In the genomic region with DNA sequence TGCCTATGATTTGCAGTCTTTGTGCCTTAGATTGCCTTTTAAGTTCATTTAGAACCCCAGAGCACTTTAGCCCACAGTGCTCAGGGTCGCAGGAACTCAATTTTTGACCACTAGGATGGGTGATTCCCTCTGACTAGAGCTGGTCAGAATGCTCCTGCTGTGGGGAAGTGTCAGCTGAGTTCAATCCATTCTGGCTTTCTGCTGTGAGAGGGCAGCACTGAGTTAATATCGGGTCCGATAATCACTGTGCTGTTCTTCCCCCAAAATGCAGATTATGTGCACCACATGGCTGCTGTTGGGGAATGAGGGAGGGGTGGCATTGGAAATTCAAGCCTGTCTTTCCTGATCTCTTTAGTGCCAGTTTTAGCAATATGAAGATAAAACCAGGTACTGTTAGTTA, we compare ENCODE assay signal across 2 cellular contexts.
TF ChIP-seq lines count a peak whose summit lies in the region.

No MANE protein-coding gene starts in this region.

TF ChIP-seq in SK-N-SH, 30 proteins besides CTCF, POLR2A, EP300 and RAD21:
- TF ChIP-seq, protein P1, sequence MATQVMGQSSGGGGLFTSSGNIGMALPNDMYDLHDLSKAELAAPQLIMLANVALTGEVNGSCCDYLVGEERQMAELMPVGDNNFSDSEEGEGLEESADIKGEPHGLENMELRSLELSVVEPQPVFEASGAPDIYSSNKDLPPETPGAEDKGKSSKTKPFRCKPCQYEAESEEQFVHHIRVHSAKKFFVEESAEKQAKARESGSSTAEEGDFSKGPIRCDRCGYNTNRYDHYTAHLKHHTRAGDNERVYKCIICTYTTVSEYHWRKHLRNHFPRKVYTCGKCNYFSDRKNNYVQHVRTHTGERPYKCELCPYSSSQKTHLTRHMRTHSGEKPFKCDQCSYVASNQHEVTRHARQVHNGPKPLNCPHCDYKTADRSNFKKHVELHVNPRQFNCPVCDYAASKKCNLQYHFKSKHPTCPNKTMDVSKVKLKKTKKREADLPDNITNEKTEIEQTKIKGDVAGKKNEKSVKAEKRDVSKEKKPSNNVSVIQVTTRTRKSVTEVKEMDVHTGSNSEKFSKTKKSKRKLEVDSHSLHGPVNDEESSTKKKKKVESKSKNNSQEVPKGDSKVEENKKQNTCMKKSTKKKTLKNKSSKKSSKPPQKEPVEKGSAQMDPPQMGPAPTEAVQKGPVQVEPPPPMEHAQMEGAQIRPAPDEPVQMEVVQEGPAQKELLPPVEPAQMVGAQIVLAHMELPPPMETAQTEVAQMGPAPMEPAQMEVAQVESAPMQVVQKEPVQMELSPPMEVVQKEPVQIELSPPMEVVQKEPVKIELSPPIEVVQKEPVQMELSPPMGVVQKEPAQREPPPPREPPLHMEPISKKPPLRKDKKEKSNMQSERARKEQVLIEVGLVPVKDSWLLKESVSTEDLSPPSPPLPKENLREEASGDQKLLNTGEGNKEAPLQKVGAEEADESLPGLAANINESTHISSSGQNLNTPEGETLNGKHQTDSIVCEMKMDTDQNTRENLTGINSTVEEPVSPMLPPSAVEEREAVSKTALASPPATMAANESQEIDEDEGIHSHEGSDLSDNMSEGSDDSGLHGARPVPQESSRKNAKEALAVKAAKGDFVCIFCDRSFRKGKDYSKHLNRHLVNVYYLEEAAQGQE (IDR thresholded peaks at IDR 0.05; ENCODE audit: low read depth, low read length): no peak
- TF ChIP-seq, protein P2, sequence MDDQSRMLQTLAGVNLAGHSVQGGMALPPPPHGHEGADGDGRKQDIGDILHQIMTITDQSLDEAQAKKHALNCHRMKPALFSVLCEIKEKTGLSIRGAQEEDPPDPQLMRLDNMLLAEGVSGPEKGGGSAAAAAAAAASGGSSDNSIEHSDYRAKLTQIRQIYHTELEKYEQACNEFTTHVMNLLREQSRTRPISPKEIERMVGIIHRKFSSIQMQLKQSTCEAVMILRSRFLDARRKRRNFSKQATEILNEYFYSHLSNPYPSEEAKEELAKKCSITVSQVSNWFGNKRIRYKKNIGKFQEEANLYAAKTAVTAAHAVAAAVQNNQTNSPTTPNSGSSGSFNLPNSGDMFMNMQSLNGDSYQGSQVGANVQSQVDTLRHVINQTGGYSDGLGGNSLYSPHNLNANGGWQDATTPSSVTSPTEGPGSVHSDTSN (IDR thresholded peaks at IDR 0.05): no peak
- TF ChIP-seq POLR2AphosphoS5 (IDR thresholded peaks at IDR 0.05; ENCODE audit: low read depth, low read length): no peak
- no peak for TF ChIP-seq GABPA (IDR thresholded peaks at IDR 0.05; ENCODE audit: low read depth)
- TF ChIP-seq USF2 (IDR thresholded peaks at IDR 0.05; ENCODE audit: borderline replicate concordance, low read depth, low read length): no peak
- TF ChIP-seq ELF1 (IDR thresholded peaks at IDR 0.05): no peak
- no peak for TF ChIP-seq RCOR1 (IDR thresholded peaks at IDR 0.05; ENCODE audit: low read length)
- TF ChIP-seq EZH2phosphoT487 (IDR thresholded peaks at IDR 0.05; ENCODE audit: borderline replicate concordance, low read depth): no peak

TF ChIP-seq in SK-N-SH treated with all-trans-retinoic acid at 6 μM for 48 hours, 23 proteins besides CTCF, POLR2A, EP300 and RAD21 (continued from another document):
- no peak for TF ChIP-seq CSRNP3 (CRISPR knock-in tag; IDR thresholded peaks at IDR 0.05)
- no peak for TF ChIP-seq ISL1 (CRISPR knock-in tag; IDR thresholded peaks at IDR 0.05)
- no peak for TF ChIP-seq GLIS3 (CRISPR knock-in tag; IDR thresholded peaks at IDR 0.05)
- no peak for TF ChIP-seq ZNF8 (CRISPR knock-in tag; IDR thresholded peaks at IDR 0.05)
- no peak for TF ChIP-seq SNAI2 (CRISPR knock-in tag; IDR thresholded peaks at IDR 0.05)
- TF ChIP-seq, protein P3, sequence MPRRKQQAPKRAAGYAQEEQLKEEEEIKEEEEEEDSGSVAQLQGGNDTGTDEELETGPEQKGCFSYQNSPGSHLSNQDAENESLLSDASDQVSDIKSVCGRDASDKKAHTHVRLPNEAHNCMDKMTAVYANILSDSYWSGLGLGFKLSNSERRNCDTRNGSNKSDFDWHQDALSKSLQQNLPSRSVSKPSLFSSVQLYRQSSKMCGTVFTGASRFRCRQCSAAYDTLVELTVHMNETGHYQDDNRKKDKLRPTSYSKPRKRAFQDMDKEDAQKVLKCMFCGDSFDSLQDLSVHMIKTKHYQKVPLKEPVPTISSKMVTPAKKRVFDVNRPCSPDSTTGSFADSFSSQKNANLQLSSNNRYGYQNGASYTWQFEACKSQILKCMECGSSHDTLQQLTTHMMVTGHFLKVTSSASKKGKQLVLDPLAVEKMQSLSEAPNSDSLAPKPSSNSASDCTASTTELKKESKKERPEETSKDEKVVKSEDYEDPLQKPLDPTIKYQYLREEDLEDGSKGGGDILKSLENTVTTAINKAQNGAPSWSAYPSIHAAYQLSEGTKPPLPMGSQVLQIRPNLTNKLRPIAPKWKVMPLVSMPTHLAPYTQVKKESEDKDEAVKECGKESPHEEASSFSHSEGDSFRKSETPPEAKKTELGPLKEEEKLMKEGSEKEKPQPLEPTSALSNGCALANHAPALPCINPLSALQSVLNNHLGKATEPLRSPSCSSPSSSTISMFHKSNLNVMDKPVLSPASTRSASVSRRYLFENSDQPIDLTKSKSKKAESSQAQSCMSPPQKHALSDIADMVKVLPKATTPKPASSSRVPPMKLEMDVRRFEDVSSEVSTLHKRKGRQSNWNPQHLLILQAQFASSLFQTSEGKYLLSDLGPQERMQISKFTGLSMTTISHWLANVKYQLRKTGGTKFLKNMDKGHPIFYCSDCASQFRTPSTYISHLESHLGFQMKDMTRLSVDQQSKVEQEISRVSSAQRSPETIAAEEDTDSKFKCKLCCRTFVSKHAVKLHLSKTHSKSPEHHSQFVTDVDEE (CRISPR knock-in tag; IDR thresholded peaks at IDR 0.05): no peak
- TF ChIP-seq, protein P4, sequence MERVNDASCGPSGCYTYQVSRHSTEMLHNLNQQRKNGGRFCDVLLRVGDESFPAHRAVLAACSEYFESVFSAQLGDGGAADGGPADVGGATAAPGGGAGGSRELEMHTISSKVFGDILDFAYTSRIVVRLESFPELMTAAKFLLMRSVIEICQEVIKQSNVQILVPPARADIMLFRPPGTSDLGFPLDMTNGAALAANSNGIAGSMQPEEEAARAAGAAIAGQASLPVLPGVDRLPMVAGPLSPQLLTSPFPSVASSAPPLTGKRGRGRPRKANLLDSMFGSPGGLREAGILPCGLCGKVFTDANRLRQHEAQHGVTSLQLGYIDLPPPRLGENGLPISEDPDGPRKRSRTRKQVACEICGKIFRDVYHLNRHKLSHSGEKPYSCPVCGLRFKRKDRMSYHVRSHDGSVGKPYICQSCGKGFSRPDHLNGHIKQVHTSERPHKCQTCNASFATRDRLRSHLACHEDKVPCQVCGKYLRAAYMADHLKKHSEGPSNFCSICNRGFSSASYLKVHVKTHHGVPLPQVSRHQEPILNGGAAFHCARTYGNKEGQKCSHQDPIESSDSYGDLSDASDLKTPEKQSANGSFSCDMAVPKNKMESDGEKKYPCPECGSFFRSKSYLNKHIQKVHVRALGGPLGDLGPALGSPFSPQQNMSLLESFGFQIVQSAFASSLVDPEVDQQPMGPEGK (CRISPR knock-in tag; IDR thresholded peaks at IDR 0.05; ENCODE audit: borderline replicate concordance): no peak
- TF ChIP-seq ARNTL (CRISPR knock-in tag; IDR thresholded peaks at IDR 0.05; ENCODE audit: borderline replicate concordance, low read depth): no peak
- TF ChIP-seq, protein P5, sequence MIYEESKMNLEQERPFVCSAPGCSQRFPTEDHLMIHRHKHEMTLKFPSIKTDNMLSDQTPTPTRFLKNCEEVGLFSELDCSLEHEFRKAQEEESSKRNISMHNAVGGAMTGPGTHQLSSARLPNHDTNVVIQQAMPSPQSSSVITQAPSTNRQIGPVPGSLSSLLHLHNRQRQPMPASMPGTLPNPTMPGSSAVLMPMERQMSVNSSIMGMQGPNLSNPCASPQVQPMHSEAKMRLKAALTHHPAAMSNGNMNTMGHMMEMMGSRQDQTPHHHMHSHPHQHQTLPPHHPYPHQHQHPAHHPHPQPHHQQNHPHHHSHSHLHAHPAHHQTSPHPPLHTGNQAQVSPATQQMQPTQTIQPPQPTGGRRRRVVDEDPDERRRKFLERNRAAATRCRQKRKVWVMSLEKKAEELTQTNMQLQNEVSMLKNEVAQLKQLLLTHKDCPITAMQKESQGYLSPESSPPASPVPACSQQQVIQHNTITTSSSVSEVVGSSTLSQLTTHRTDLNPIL (CRISPR knock-in tag; IDR thresholded peaks at IDR 0.05; ENCODE audit: low read depth): no peak
- no peak for TF ChIP-seq ZC3H10 (CRISPR knock-in tag; IDR thresholded peaks at IDR 0.05)
- TF ChIP-seq ESRRG (CRISPR knock-in tag; IDR thresholded peaks at IDR 0.05): no peak
- no peak for TF ChIP-seq TOX (CRISPR knock-in tag; IDR thresholded peaks at IDR 0.05; ENCODE audit: borderline replicate concordance)
- no peak for TF ChIP-seq PPARA (CRISPR knock-in tag; IDR thresholded peaks at IDR 0.05; ENCODE audit: borderline replicate concordance)
